ENCODE assay signal across 8 cellular contexts in genomic region chr2:130355181-130355577, GRCh38. TPM values are rescaled to one million over a fixed set of nuclear protein-coding genes. Genes with fewer than 3 reads are reported as not detected.
A peak's percentile ranks its signal among the peaks of the same experiment; 100 is the strongest.
DNase-seq lines count a peak whose midpoint lies in the region; ATAC-seq and TF ChIP-seq lines count a peak whose summit lies in the region.

No MANE protein-coding gene starts in this region.

- CTCF ChIA-PET in HEK293 (lab: Yijun Ruan, JAX) = interaction anchor here (1.1 to 1.5 kb wide), 2 partner anchors 18 to 23 kb away, joined by 3 to 5 read pairs; no protein-coding TSS in a partner anchor

- H3K27me3 ChIP-seq in SU-DHL-6 (ENCODE audit: low read length) = no peaks in the 10 kb centered on the region
- no peaks in the 10 kb centered on the region for H3K27me3 ChIP-seq in foreskin keratinocyte
- H3K27me3 ChIP-seq in prostate gland (replicated peaks; ENCODE audit: insufficient read depth) = no peaks in the 10 kb centered on the region

- H3K4me1 ChIP-seq in HEK293 (ENCODE audit: control insufficient read depth, insufficient read depth, low read length) (peaks cover 3% of the 10 kb centered on the region; the same call in 1 of the 2 replicates), foreskin keratinocyte (no peaks in the 10 kb centered on the region), prostate gland (replicated peaks) (peaks cover 9% of the 10 kb centered on the region)

- no peaks in the 10 kb centered on the region for H3K9me3 ChIP-seq in HEK293 (ENCODE audit: control insufficient read depth, insufficient read depth, low read depth, low read length)
- no peaks in the 10 kb centered on the region for H3K9me3 ChIP-seq in SU-DHL-6 (ENCODE audit: insufficient read depth, low read length)
- no peaks in the 10 kb centered on the region for H3K9me3 ChIP-seq in prostate gland

- no peaks in the 10 kb centered on the region for H3K9me2 ChIP-seq in SU-DHL-6 (replicated peaks; ENCODE audit: insufficient read depth, low read length)

- H3K79me2 ChIP-seq in SU-DHL-6 (ENCODE audit: insufficient read depth, low read length) = no peaks in the 10 kb centered on the region

- no peak for TF ChIP-seq POLR2A in prostate gland (IDR thresholded peaks at IDR 0.05)

- whole genome bisulfite sequencing in prostate gland = 16% methylated on average over 19 of the region's 19 CpGs

- H3K9ac ChIP-seq in SU-DHL-6 (ENCODE audit: low read length) = peak overlapping the region; percentile 66

- peaks cover 32% of the 10 kb centered on the region for H3F3A ChIP-seq in SU-DHL-6 (ENCODE audit: insufficient read depth)

- no peak for DNase-seq in foreskin keratinocyte
- no peak for DNase-seq in prostate gland (ENCODE audit: low spot score)
- DNase-seq in superior temporal gyrus (ENCODE audit: extremely low spot score) = no peak

- ATAC-seq in foreskin keratinocyte = peak; percentile 1
- ATAC-seq in HG02852 (IDR thresholded peaks at IDR 0.05; ENCODE audit: unreplicated experiment) = no peak
- no peak for ATAC-seq in HG02571 (IDR thresholded peaks at IDR 0.05; ENCODE audit: unreplicated experiment)
- ATAC-seq in activated CD4-positive, CD25-positive, alpha-beta regulatory T cell treated with anti-CD3 and anti-CD28 coated beads, Interleukin-2, amount 50 U/mL, for 24 hours = no peak

- no peaks in the 10 kb centered on the region for H4K20me1 ChIP-seq in SU-DHL-6 (ENCODE audit: low read depth, low read length)

- peak overlapping the region; percentile 98 for H2AFZ ChIP-seq in SU-DHL-6 (ENCODE audit: low read depth, low read length, severe bottlenecking)

- POLR2A ChIA-PET in HEK293 (lab: Yijun Ruan, JAX) = interaction anchor here (1.3 to 1.9 kb wide), 2 partner anchors 13 to 18 kb away, joined by 3 to 25 read pairs; partner anchors contain the start of gene IMP4

- TF ChIP-seq CTCF in HEK293 (tag by site-specific recombination; IDR thresholded peaks at IDR 0.05) (no peak), SU-DHL-6 (IDR thresholded peaks at IDR 0.05; ENCODE audit: insufficient read depth, low read length, poor library complexity, severe bottlenecking) (no peak), foreskin keratinocyte (conservative IDR thresholded peaks at IDR 0.05) (no peak), prostate gland (IDR thresholded peaks at IDR 0.05) (no peak)

- H3K36me3 ChIP-seq in HEK293 (ENCODE audit: control insufficient read depth in 2 of 2, insufficient read depth in 1 of 2, low read length in 2 of 2) (peaks cover 0 to 18% of the 10 kb centered on the region in 2 experiments; a peak in 1 of 3 replicates), SU-DHL-6 (ENCODE audit: low read length) (no peaks in the 10 kb centered on the region), prostate gland (no peaks in the 10 kb centered on the region)

- H3K4me3 ChIP-seq in HEK293 (ENCODE audit: low read depth, low read length) = peak overlapping the region; percentile 69
- peak overlapping the region; percentile 79 for H3K4me3 ChIP-seq in SU-DHL-6 (ENCODE audit: insufficient read depth, low read length, poor library complexity, severe bottlenecking)
- H3K4me3 ChIP-seq in prostate gland = peak overlapping the region; percentile 76 to 78

- intact Hi-C loops in prostate gland (cut with DNase I) = no loop called here

- H3K4me2 ChIP-seq in SU-DHL-6 (ENCODE audit: low read depth, low read length, poor library complexity, severe bottlenecking) = peak overlapping the region; percentile 71

- peak overlapping the region; percentile 68; the same call in 1 of the 2 replicates for H3K27ac ChIP-seq in HEK293 (ENCODE audit: extremely low read depth, low read depth, low read length)
- H3K27ac ChIP-seq in SU-DHL-6 (ENCODE audit: low read depth, low read length) = no peak overlapping the region
- H3K27ac ChIP-seq in foreskin keratinocyte = no peak overlapping the region
- H3K27ac ChIP-seq in prostate gland = peak overlapping the region; percentile 85 to 87

TF ChIP-seq in HEK293, 187 proteins besides CTCF, POLR2A, EP300 and RAD21:
- TF ChIP-seq ZNF473 (tag by site-specific recombination; IDR thresholded peaks at IDR 0.05) (no peak), ZBTB6 (tag by site-specific recombination; IDR thresholded peaks at IDR 0.05) (no peak), ZNF664 (tag by site-specific recombination; IDR thresholded peaks at IDR 0.05) (no peak), ZBTB1 (tag by site-specific recombination; IDR thresholded peaks at IDR 0.05) (no peak), ZNF292 (tag by site-specific recombination; IDR thresholded peaks at IDR 0.05; ENCODE audit: borderline replicate concordance, low read depth) (no peak), ZNF335 (tag by site-specific recombination; conservative IDR thresholded peaks at IDR 0.05) (peak; percentile 68), OVOL3 (tag by site-specific recombination; IDR thresholded peaks at IDR 0.05) (no peak), ZNF266 (tag by site-specific recombination; IDR thresholded peaks at IDR 0.05; ENCODE audit: low read depth) (no peak)

RNA-seq across cellular contexts. Expression of gene PTPN18, which starts 0.7 kb away (rescaled TPM):
- total RNA-seq in foreskin keratinocyte (16.3 and 18.8 TPM in 2 replicates), prostate gland (10 to 100 TPM; 37.1 to 93.6 TPM)
- 14.4 and 14.6 TPM in 2 replicates for polyA plus RNA-seq in foreskin keratinocyte

RNA-seq across cellular contexts. Expression of gene IMP4, which starts 12.5 kb away (rescaled TPM):
- total RNA-seq in foreskin keratinocyte (107 and 120 TPM in 2 replicates), prostate gland (100 to 1,000 TPM in 1 of 2 donors, 10 to 100 TPM in 1; 71.4 to 106 TPM)
- polyA plus RNA-seq in foreskin keratinocyte = 135 and 142 TPM in 2 replicates

Comparison
In these comparisons a context has a peak if more than half of its experiments do, and no peak if none do; other contexts are left out.
1. H3K27ac ChIP-seq: peak in HEK293 (single experiment) and prostate gland (2 of 2); none in SU-DHL-6 (single experiment) and foreskin keratinocyte (single experiment).
2. Peak in every context shown above with its lines, with median percentiles within 50 percentile points of each other: H3K4me3 ChIP-seq.